Comparison of ENCODE assay signal across 1 cellular context in the genomic region with DNA sequence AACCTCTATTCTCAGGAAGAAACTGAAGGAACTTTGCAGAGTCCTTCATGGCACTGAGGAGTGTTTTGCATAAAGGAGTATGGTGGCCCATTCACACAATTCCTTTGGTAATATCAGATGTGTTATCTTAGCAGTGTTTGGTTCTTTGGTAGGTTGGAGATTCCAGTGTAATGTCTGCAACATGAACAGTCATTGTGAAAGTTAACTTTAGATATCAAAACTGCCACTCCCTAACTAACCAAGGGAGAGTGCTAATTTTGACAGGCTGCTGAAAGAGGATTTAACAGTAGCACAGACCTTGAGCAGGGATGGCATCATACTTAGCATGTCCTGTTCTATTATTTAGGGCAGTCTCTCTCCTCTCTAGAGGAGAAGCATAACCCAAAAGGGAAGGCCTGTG.
TF ChIP-seq lines count a peak whose summit lies in the region.

No MANE protein-coding gene starts in this region.

TF ChIP-seq in GM12878, 131 proteins besides CTCF, POLR2A, EP300 and RAD21 (continued from another document):
- TF ChIP-seq, protein P1, sequence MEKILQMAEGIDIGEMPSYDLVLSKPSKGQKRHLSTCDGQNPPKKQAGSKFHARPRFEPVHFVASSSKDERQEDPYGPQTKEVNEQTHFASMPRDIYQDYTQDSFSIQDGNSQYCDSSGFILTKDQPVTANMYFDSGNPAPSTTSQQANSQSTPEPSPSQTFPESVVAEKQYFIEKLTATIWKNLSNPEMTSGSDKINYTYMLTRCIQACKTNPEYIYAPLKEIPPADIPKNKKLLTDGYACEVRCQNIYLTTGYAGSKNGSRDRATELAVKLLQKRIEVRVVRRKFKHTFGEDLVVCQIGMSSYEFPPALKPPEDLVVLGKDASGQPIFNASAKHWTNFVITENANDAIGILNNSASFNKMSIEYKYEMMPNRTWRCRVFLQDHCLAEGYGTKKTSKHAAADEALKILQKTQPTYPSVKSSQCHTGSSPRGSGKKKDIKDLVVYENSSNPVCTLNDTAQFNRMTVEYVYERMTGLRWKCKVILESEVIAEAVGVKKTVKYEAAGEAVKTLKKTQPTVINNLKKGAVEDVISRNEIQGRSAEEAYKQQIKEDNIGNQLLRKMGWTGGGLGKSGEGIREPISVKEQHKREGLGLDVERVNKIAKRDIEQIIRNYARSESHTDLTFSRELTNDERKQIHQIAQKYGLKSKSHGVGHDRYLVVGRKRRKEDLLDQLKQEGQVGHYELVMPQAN (conservative IDR thresholded peaks at IDR 0.05), result no peak
- TF ChIP-seq HDGF (IDR thresholded peaks at IDR 0.05) (no peak), TCF3 (IDR thresholded peaks at IDR 0.05; ENCODE audit: borderline replicate concordance, insufficient read depth, low read depth, low read length) (no peak), IKZF2 (IDR thresholded peaks at IDR 0.05) (peak in 1 of 2 experiments; percentile 21; a peak in 1 of 4 replicates), CHD1 (IDR thresholded peaks at IDR 0.05; ENCODE audit: low read depth, low read length) (no peak), RAD51 (IDR thresholded peaks at IDR 0.05) (no peak)
- TF ChIP-seq, protein P2, sequence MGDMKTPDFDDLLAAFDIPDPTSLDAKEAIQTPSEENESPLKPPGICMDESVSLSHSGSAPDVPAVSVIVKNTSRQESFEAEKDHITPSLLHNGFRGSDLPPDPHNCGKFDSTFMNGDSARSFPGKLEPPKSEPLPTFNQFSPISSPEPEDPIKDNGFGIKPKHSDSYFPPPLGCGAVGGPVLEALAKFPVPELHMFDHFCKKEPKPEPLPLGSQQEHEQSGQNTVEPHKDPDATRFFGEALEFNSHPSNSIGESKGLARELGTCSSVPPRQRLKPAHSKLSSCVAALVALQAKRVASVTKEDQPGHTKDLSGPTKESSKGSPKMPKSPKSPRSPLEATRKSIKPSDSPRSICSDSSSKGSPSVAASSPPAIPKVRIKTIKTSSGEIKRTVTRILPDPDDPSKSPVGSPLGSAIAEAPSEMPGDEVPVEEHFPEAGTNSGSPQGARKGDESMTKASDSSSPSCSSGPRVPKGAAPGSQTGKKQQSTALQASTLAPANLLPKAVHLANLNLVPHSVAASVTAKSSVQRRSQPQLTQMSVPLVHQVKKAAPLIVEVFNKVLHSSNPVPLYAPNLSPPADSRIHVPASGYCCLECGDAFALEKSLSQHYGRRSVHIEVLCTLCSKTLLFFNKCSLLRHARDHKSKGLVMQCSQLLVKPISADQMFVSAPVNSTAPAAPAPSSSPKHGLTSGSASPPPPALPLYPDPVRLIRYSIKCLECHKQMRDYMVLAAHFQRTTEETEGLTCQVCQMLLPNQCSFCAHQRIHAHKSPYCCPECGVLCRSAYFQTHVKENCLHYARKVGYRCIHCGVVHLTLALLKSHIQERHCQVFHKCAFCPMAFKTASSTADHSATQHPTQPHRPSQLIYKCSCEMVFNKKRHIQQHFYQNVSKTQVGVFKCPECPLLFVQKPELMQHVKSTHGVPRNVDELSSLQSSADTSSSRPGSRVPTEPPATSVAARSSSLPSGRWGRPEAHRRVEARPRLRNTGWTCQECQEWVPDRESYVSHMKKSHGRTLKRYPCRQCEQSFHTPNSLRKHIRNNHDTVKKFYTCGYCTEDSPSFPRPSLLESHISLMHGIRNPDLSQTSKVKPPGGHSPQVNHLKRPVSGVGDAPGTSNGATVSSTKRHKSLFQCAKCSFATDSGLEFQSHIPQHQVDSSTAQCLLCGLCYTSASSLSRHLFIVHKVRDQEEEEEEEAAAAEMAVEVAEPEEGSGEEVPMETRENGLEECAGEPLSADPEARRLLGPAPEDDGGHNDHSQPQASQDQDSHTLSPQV (IDR thresholded peaks at IDR 0.05), result no peak
